Comparison of ENCODE assay signal across 12 cellular contexts in genomic region chr16:31467151-31467550, GRCh38. TPM values are rescaled to one million over a fixed set of nuclear protein-coding genes. Genes with fewer than 3 reads are reported as not detected.
DNase-seq lines count a peak whose midpoint lies in the region; ATAC-seq and TF ChIP-seq lines count a peak whose summit lies in the region.
"Had no signal": no experiment of that assay in that cellular context is flagged by ENCODE, and none has a peak within 500 bp of the region (broad histone marks: within the 10 kb centered on the region; RNA-seq: fewer than 3 reads in every experiment).

No MANE protein-coding gene starts in this region.

- H3K36me3 ChIP-seq in smooth muscle cell (ENCODE audit: low read depth): no peaks in the 10 kb centered on the region

- 84% methylated on average over 2 of the region's 2 CpGs for WGBS in smooth muscle cell (ENCODE audit: low lambda C conversion rate)

- H3K79me2 ChIP-seq in smooth muscle cell (ENCODE audit: low read depth): peaks cover 10% of the 10 kb centered on the region

- no peak overlapping the region for H3K4me2 ChIP-seq in smooth muscle cell

- DNase-seq in GDM1 (lab: John Stamatoyannopoulos, UW) (peak; percentile 70), NB4 (ENCODE audit: low read depth) (peak; percentile 91), myocyte (ENCODE audit: low read depth) (peak; percentile 37), NOMO-1 treated with DMSO at 0.1 percent for 48 hours (lab: John Stamatoyannopoulos, UW; ENCODE audit: unreplicated experiment) (no peak), EL (no peak), smooth muscle cell (lab: John Stamatoyannopoulos, UW; ENCODE audit: unreplicated experiment) (no peak)
- DNase-seq in activated effector memory CD4-positive, alpha-beta T cell treated with anti-CD3 and anti-CD28 coated beads, Interleukin-2, amount 50 U/mL, for 16 hours: no peak
- DNase-seq: heart left ventricle, mesenchymal stem cell, NCI-H1048 had no signal

- peaks cover 8% of the 10 kb centered on the region for H3K4me1 ChIP-seq in smooth muscle cell (ENCODE audit: low read depth)

- peak; percentile 49 for ATAC-seq in HG02610 (IDR thresholded peaks at IDR 0.05; ENCODE audit: unreplicated experiment)
- ATAC-seq: heart left ventricle had no signal

- peak overlapping the region; percentile 14 for H3K4me3 ChIP-seq in NB4 (ENCODE audit: low read depth, low read length)
- no peak overlapping the region for H3K4me3 ChIP-seq in smooth muscle cell
- H3K4me3 ChIP-seq: heart left ventricle had no signal

- H2AFZ ChIP-seq in smooth muscle cell (ENCODE audit: low read depth): no peak overlapping the region

- no peaks in the 10 kb centered on the region for H3K9me3 ChIP-seq in smooth muscle cell (replicated peaks; ENCODE audit: low read depth)
- H3K9me3 ChIP-seq: heart left ventricle had no signal

- TF ChIP-seq CTCF in NB4 (IDR thresholded peaks at IDR 0.05; ENCODE audit: low read depth, low read length) (no peak), smooth muscle cell (IDR thresholded peaks at IDR 0.05; ENCODE audit: borderline replicate concordance, insufficient read depth, poor library complexity, severe bottlenecking) (no peak)

- peaks cover 8% of the 10 kb centered on the region for H3F3A ChIP-seq in smooth muscle cell (ENCODE audit: low read depth)

- no peaks in the 10 kb centered on the region for H4K20me1 ChIP-seq in smooth muscle cell (ENCODE audit: low read depth)

- H3K9ac ChIP-seq in smooth muscle cell (ENCODE audit: low read depth): no peak overlapping the region

- H3K27me3 ChIP-seq in smooth muscle cell (ENCODE audit: low read depth): no peaks in the 10 kb centered on the region
- H3K27me3 ChIP-seq: heart left ventricle had no signal

- peak; percentile 22 for TF ChIP-seq POLR2A in NB4 (IDR thresholded peaks at IDR 0.05; ENCODE audit: extremely low read depth, insufficient read length)

- no peak overlapping the region for H3K27ac ChIP-seq in smooth muscle cell (ENCODE audit: low read depth)

RNA-seq across cellular contexts. Expression of gene TGFB1I1, which starts 4.8 kb away (rescaled TPM):
- total RNA-seq in myocyte: 25.4 and 44.5 TPM in 2 replicates
- polyA plus RNA-seq in myocyte (2012): 65.0 TPM
- 67.2 and 73.0 TPM in 2 replicates for total RNA-seq in smooth muscle cell
- polyA plus RNA-seq in smooth muscle cell: 203 and 213 TPM in 2 replicates

RNA-seq across cellular contexts. Expression of gene ARMC5, which starts 7.8 kb away (rescaled TPM):
- 17.2 and 21.5 TPM in 2 replicates for total RNA-seq in myocyte
- polyA plus RNA-seq in myocyte (2012): 8.3 TPM
- 5.8 and 7.0 TPM in 2 replicates for total RNA-seq in smooth muscle cell
- polyA plus RNA-seq in smooth muscle cell: 19.6 and 24.6 TPM in 2 replicates

RNA-seq across cellular contexts. Expression of gene SLC5A2, which starts 15.8 kb away (rescaled TPM):
- 0.05 TPM in 1 of 2 replicates, not detected in the other for total RNA-seq in myocyte
- 0.37 TPM for polyA plus RNA-seq in myocyte (2012)
- 0.40 TPM in 1 of 2 replicates, not detected in the other for total RNA-seq in smooth muscle cell
- 5.1 and 10.6 TPM in 2 replicates for polyA plus RNA-seq in smooth muscle cell
- total RNA-seq: dermis microvascular lymphatic vessel endothelial cell, heart left ventricle had no signal

RNA-seq across cellular contexts. Expression of gene ZNF843, which starts 24.6 kb away (rescaled TPM):
- total RNA-seq in myocyte (1.8 and 2.2 TPM in 2 replicates), smooth muscle cell (1.6 and 2.2 TPM in 2 replicates)
- polyA plus RNA-seq in myocyte (2012): 1.9 TPM
- polyA plus RNA-seq in smooth muscle cell: 1.7 and 2.3 TPM in 2 replicates

RNA-seq across cellular contexts. Expression of gene COX6A2, which starts 39.0 kb away (rescaled TPM):
- total RNA-seq in myocyte: 68.6 and 227 TPM in 2 replicates
- polyA plus RNA-seq in myocyte (2012): 193 TPM
- total RNA-seq in smooth muscle cell: not detected in 2 replicates
- polyA plus RNA-seq in smooth muscle cell: not detected in 2 replicates
- total RNA-seq: dermis microvascular lymphatic vessel endothelial cell had no signal

Comparison
In these comparisons a context has a peak if more than half of its experiments do, and no peak if none do; other contexts are left out.
1. DNase-seq: peak in GDM1 (single experiment), NB4 (single experiment) and myocyte (single experiment); none in activated effector memory CD4-positive, alpha-beta T cell treated with anti-CD3 and anti-CD28 coated beads, Interleukin-2, amount 50 U/mL, for 16 hours (single experiment), NOMO-1 treated with DMSO at 0.1 percent for 48 hours (single experiment), EL (single experiment) and smooth muscle cell (single experiment).